ENCODE assay signal across 8 cellular contexts in genomic region chr12:91778938-91779400, GRCh38.
DNase-seq lines count a peak whose midpoint lies in the region; ATAC-seq and TF ChIP-seq lines count a peak whose summit lies in the region.

No MANE protein-coding gene starts in this region.

- no peaks in the 10 kb centered on the region for H3K36me3 ChIP-seq in CD4-positive, alpha-beta memory T cell (ENCODE audit: insufficient read depth, low read length)
- H3K36me3 ChIP-seq in osteoblast (ENCODE audit: insufficient read depth, low read length): no peaks in the 10 kb centered on the region

- peak overlapping the region; percentile 56 for H3K4me2 ChIP-seq in osteoblast (ENCODE audit: insufficient read depth, low read length)

- no peaks in the 10 kb centered on the region for H3K36me3 Mint-ChIP-seq in CD4-positive, alpha-beta memory T cell
- H3K36me3 Mint-ChIP-seq in effector memory CD8-positive, alpha-beta T cell (ENCODE audit: insufficient read depth): no peaks in the 10 kb centered on the region

- no peaks in the 10 kb centered on the region for H3K9me3 Mint-ChIP-seq in CD4-positive, alpha-beta memory T cell
- no peaks in the 10 kb centered on the region for H3K9me3 Mint-ChIP-seq in effector memory CD8-positive, alpha-beta T cell

- H4K20me1 ChIP-seq in osteoblast (ENCODE audit: insufficient read depth, low read length): no peaks in the 10 kb centered on the region

- H3K4me3 ChIP-seq in CD4-positive, alpha-beta memory T cell (ENCODE audit: low read length in 2 of 2): peak overlapping the region; percentile 7 to 14
- H3K4me3 ChIP-seq in osteoblast (ENCODE audit: insufficient read depth, low read length): no peak overlapping the region

- H3K4me1 Mint-ChIP-seq in CD4-positive, alpha-beta memory T cell: peaks cover 24 to 31% (median 27%) of the 10 kb centered on the region in 4 donors
- H3K4me1 Mint-ChIP-seq in effector memory CD8-positive, alpha-beta T cell (ENCODE audit: low read depth in 2 of 2): peaks cover 7 to 17% of the 10 kb centered on the region in 2 donors

- TF ChIP-seq CTCF in osteoblast (IDR thresholded peaks at IDR 0.05; ENCODE audit: extremely low read depth, low read depth, low read length): no peak

- no peaks in the 10 kb centered on the region for H3K27me3 Mint-ChIP-seq in CD4-positive, alpha-beta memory T cell
- H3K27me3 Mint-ChIP-seq in effector memory CD8-positive, alpha-beta T cell: peaks cover 0 to 5% of the 10 kb centered on the region in 2 donors

- peak overlapping the region; percentile 49 for H3K27ac ChIP-seq in CD4-positive, alpha-beta memory T cell (ENCODE audit: low read depth, low read length)
- peak overlapping the region; percentile 75 for H3K27ac ChIP-seq in osteoblast (ENCODE audit: low read depth, low read length)

- H3K79me2 ChIP-seq in osteoblast (ENCODE audit: insufficient read depth, low read length): no peaks in the 10 kb centered on the region

- H3K4me1 ChIP-seq in CD4-positive, alpha-beta memory T cell (ENCODE audit: insufficient read depth, low read length): peaks cover 35% of the 10 kb centered on the region
- peaks cover 25% of the 10 kb centered on the region for H3K4me1 ChIP-seq in osteoblast (ENCODE audit: insufficient read depth, low read length)

- H2AFZ ChIP-seq in osteoblast (ENCODE audit: low read length): no peak overlapping the region

- ATAC-seq in GM21367 (IDR thresholded peaks at IDR 0.05; ENCODE audit: unreplicated experiment) (peak; percentile 90), HG03575 (IDR thresholded peaks at IDR 0.05; ENCODE audit: extremely low read depth, insufficient number of reproducible peaks, low FRiP score, unreplicated experiment) (peak; percentile 96)
- ATAC-seq in effector memory CD8-positive, alpha-beta T cell (replicated peaks): peak; percentile 91

- peak overlapping the region; percentile 70 to 95 (median 90) for H3K27ac Mint-ChIP-seq in CD4-positive, alpha-beta memory T cell
- H3K27ac Mint-ChIP-seq in effector memory CD8-positive, alpha-beta T cell: peak overlapping the region; percentile 86 to 94

- intact Hi-C loops in CD4-positive, alpha-beta memory T cell (cut with micrococcal nuclease): no loop called here

- H3K9me3 ChIP-seq in CD4-positive, alpha-beta memory T cell (ENCODE audit: control insufficient read depth in 1 of 2, low read length in 2 of 2): no peaks in the 10 kb centered on the region
- no peaks in the 10 kb centered on the region for H3K9me3 ChIP-seq in osteoblast (ENCODE audit: low read depth, low read length)

- no peaks in the 10 kb centered on the region for H3K27me3 ChIP-seq in CD4-positive, alpha-beta memory T cell (ENCODE audit: insufficient read depth, low read length)
- no peaks in the 10 kb centered on the region for H3K27me3 ChIP-seq in osteoblast (ENCODE audit: insufficient read depth, low read length)

- peak overlapping the region; percentile 72 to 88 (median 82) for H3K4me3 Mint-ChIP-seq in CD4-positive, alpha-beta memory T cell
- H3K4me3 Mint-ChIP-seq in effector memory CD8-positive, alpha-beta T cell: peak overlapping the region; percentile 69 to 72

- DNase-seq in CD4-positive, alpha-beta memory T cell: peak; percentile 23 to 71 (median 32)
- peak; percentile 9 to 37 for DNase-seq in activated CD4-positive, alpha-beta T cell treated with anti-CD3 and anti-CD28 coated beads for 24 hours (ENCODE audit: low read depth in 2 of 2)
- peak; percentile 3 to 8 (median 4) for DNase-seq in effector memory CD8-positive, alpha-beta T cell
- DNase-seq in osteoblast (ENCODE audit: insufficient read length, low spot score, missing footprints) (peak; percentile 51), GOT3 (lab: John Stamatoyannopoulos, UW) (no peak), NCI-H1436 treated with DMSO at 0.1 percent for 48 hours (lab: John Stamatoyannopoulos, UW) (no peak)

- POLR2A ChIA-PET in CD4-positive, alpha-beta memory T cell (lab: Charles Lee; ENCODE audit: partially characterized antibody): interaction anchor here (0.7 to 2.2 kb wide), 19 partner anchors 8 to 815 kb away, joined by 3 to 37 read pairs (median 5); partner anchors contain the start of gene BTG1

- CTCF ChIA-PET in CD4-positive, alpha-beta memory T cell (lab: Charles Lee; ENCODE audit: partially characterized antibody): interaction anchor here (0.9 to 3.1 kb wide), 3 partner anchors 33 to 367 kb away, joined by 3 to 23 read pairs (median 3); partner anchors contain the start of gene BTG1

Comparison
In these comparisons a context has a peak if more than half of its experiments do, and no peak if none do; other contexts are left out.
1. DNase-seq: peak in CD4-positive, alpha-beta memory T cell (5 of 5), activated CD4-positive, alpha-beta T cell treated with anti-CD3 and anti-CD28 coated beads for 24 hours (2 of 2), effector memory CD8-positive, alpha-beta T cell (3 of 3) and osteoblast (single experiment); none in GOT3 (single experiment) and NCI-H1436 treated with DMSO at 0.1 percent for 48 hours (single experiment).
2. Peak in every context shown above with its lines, with median percentiles within 50 percentile points of each other: ATAC-seq.